Comparison of ENCODE assay signal across 8 cellular contexts in the genomic region with DNA sequence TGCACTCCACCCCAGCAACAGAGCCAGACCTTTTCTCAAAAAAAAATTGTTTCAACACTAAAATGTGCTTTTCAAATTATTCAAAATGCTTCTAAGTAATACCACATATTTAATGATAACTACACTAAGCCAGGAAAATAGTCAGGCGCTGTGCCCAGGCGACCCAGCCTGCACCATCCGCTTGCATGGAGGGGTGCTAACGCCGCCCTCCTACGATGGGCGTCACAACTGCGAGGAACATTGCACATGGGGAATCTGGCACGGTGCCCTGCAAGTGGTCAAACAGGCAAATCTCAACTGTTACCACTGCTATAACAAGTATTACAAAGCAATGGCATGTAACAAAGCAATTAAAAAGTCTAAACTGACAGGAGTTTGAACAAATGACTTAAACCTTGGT.
DNase-seq lines count a peak whose midpoint lies in the region; ATAC-seq and TF ChIP-seq lines count a peak whose summit lies in the region.
"Not testable (repeated sequence)": the region's sequence is repeated elsewhere in the genome, so short reads cannot be mapped to it uniquely, and the experiment has no call there.

No MANE protein-coding gene starts in this region.

- not testable (repeated sequence) for H3K36me3 ChIP-seq in BE2C, left lung, tibial artery

- H3K27me3 ChIP-seq in BE2C, left lung, tibial artery: not testable (repeated sequence)

- ATAC-seq in SK-N-SH treated with all-trans-retinoic acid at 6 μM for 48 hours (peak; percentile 32; the same call in 2 of the 3 replicates), left lung (peak; percentile 55)

- H3K4me3 ChIP-seq in BE2C (ENCODE audit: low read depth, low read length); choroid plexus epithelial cell (ENCODE audit: low read depth, low read length); foreskin fibroblast (ENCODE audit: low read depth in 1 of 2, low read length in 2 of 2); left lung; tibial artery: not testable (repeated sequence)

- not testable (repeated sequence) for TF ChIP-seq CTCF in BE2C (IDR thresholded peaks at IDR 0.05; ENCODE audit: low read depth, low read length); choroid plexus epithelial cell (conservative IDR thresholded peaks at IDR 0.05; ENCODE audit: low read depth, low read length); foreskin fibroblast (IDR thresholded peaks at IDR 0.05; ENCODE audit: low read depth, low read length); left lung (IDR thresholded peaks at IDR 0.05); tibial artery (IDR thresholded peaks at IDR 0.05)

- intact Hi-C loops in left lung (cut with DNase I); posterior vena cava (cut with DNase I); tibial artery (cut with DNase I; ENCODE audit: low total_unique reads): not testable (repeated sequence)

- H3K9me3 ChIP-seq in BE2C, left lung, tibial artery: not testable (repeated sequence)

- H3K27ac ChIP-seq in left lung, tibial artery: not testable (repeated sequence)

- DNase-seq in BE2C: peak; percentile 77
- peak; percentile 35 for DNase-seq in LHCN-M2 (ENCODE audit: low read depth)
- DNase-seq in choroid plexus epithelial cell (ENCODE audit: low read depth): peak; percentile 22
- peak; percentile 56 to 73 for DNase-seq in foreskin fibroblast
- peak; percentile 47 to 78 for DNase-seq in left lung
- peak; percentile 91 for DNase-seq in posterior vena cava (ENCODE audit: low spot score)
- DNase-seq in tibial artery: peak; percentile 69 to 76

- H3K4me1 ChIP-seq in BE2C, left lung, tibial artery: not testable (repeated sequence)

Comparison
In these comparisons a context has a peak if more than half of its experiments do, and no peak if none do; other contexts are left out.
1. DNase-seq: peak in every context shown above with its lines; median percentile 91 in posterior vena cava; 77 in BE2C; 72 in tibial artery; 64 in foreskin fibroblast; 62 in left lung; 35 in LHCN-M2; 22 in choroid plexus epithelial cell.